15 cellular contexts compared by ENCODE assay signal in the genomic region with DNA sequence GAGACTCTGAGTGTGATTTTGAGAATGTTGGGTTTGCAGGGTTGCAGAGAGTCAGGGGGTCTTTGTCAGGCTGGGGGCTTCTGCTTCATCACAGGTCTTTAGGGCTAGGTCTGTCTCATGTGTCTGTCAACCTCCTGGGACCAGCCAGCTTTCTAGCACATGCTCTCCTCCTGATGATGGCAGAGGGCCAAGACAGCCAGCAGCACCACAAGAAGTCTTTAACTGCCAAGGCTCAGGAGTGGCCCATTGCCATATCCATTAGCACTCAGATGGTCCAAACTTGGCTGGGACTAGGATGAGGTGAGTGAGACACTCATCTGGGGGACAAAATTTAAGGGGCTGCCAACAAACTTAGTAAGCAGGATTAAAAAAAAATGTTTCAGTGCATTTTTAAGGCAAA.
DNase-seq lines count a peak whose midpoint lies in the region.
"Had no signal": no experiment of that assay in that cellular context is flagged by ENCODE, and none has a peak within 500 bp of the region (broad histone marks: within the 10 kb centered on the region; RNA-seq: fewer than 3 reads in every experiment).

No MANE protein-coding gene starts in this region.

- no peaks in the 10 kb centered on the region for H3K4me1 Mint-ChIP-seq in immature natural killer cell

- H3K27me3 Mint-ChIP-seq in immature natural killer cell (ENCODE audit: low read depth in 3 of 3): peaks cover 0 to 2% (median 1%) of the 10 kb centered on the region in 3 donors

- H3K27ac Mint-ChIP-seq in immature natural killer cell: no peak overlapping the region

- H3K4me3 Mint-ChIP-seq in immature natural killer cell: no peak overlapping the region
- H3K4me3 Mint-ChIP-seq: activated T-cell treated with anti-CD3 and anti-CD28 coated beads, Interleukin-2, amount 50 U/mL, for 4 hours had no signal

- H3K9me3 Mint-ChIP-seq in immature natural killer cell: peaks cover 17 to 76% (median 61%) of the 10 kb centered on the region in 6 donors

- no peaks in the 10 kb centered on the region for H3K36me3 Mint-ChIP-seq in immature natural killer cell

- DNase-seq in DMS79 (lab: John Stamatoyannopoulos, UW) (peak; percentile 35), NCI-H1092 (lab: John Stamatoyannopoulos, UW) (peak; percentile 38), SK-N-DZ (ENCODE audit: low spot score) (peak; percentile 7), medulla oblongata (ENCODE audit: extremely low spot score) (peak; percentile 53), NCI-H187 (lab: John Stamatoyannopoulos, UW) (no peak), immature natural killer cell (no peak), CD1c-positive myeloid dendritic cell (ENCODE audit: extremely low spot score) (no peak)
- DNase-seq: activated T-cell treated with anti-CD3 and anti-CD28 coated beads, Interleukin-2, amount 50 U/mL, for 4 hours; DMS153; left cardiac atrium; NCI-H526; ovary; small intestine; SW 1271; thyroid gland had no signal

Comparison
In these comparisons a context has a peak if more than half of its experiments do, and no peak if none do; other contexts are left out.
1. DNase-seq: peak in DMS79 (single experiment), NCI-H1092 (single experiment), SK-N-DZ (single experiment) and medulla oblongata (single experiment); none in NCI-H187 (0 of 2), immature natural killer cell (0 of 3) and CD1c-positive myeloid dendritic cell (single experiment).